ENCODE assay signal across 15 cellular contexts in the genomic region with DNA sequence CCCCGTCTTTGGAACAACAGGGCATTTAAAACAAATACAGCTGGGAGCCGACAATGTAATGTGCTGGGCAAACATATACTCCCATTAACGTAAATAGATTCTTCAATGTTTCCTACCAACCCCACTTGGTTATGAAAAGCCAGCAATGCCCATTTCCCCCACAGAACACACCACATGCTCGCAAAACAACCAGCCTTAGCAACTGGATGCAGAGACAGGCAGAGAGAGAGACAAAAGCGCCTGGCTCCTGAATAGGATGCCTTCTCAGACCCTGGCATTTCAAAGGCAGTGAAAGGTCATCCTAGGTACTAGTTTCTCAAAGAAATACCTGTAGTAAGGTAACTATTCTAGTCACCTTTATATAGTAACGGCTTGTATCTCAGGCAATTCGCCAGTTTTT.
DNase-seq lines count a peak whose midpoint lies in the region; ATAC-seq and TF ChIP-seq lines count a peak whose summit lies in the region.
"Had no signal": no experiment of that assay in that cellular context is flagged by ENCODE, and none has a peak within 500 bp of the region (broad histone marks: within the 10 kb centered on the region; RNA-seq: fewer than 3 reads in every experiment).

No MANE protein-coding gene starts in this region.

- peaks cover 10% of the 10 kb centered on the region for H3K27me3 ChIP-seq in vagina
- H3K27me3 ChIP-seq: SJCRH30 had no signal

- H3K4me1 ChIP-seq in vagina, result peaks cover 19% of the 10 kb centered on the region
- H3K4me1 ChIP-seq: pancreas, SJCRH30 had no signal

- no peaks in the 10 kb centered on the region for H3K36me3 ChIP-seq in vagina
- H3K36me3 ChIP-seq: pancreas, SJCRH30 had no signal

- peak overlapping the region; percentile 8 for H3K4me3 ChIP-seq in iPS-11a (ENCODE audit: low read depth, low read length)
- H3K4me3 ChIP-seq in vagina, result no peak overlapping the region
- H3K4me3 ChIP-seq: SJCRH30 had no signal

- no peak for TF ChIP-seq POLR2A in vagina (IDR thresholded peaks at IDR 0.05)

- no peak for TF ChIP-seq CTCF in vagina (IDR thresholded peaks at IDR 0.05)

- no peak for ATAC-seq in HG02571 (IDR thresholded peaks at IDR 0.05; ENCODE audit: unreplicated experiment)
- ATAC-seq: HCT116 had no signal

- no peak overlapping the region for H3K27ac ChIP-seq in vagina
- H3K27ac ChIP-seq: HL-60, pancreas, SJCRH30 had no signal

- H3K9me3 ChIP-seq in vagina, result no peaks in the 10 kb centered on the region
- H3K9me3 ChIP-seq: pancreas, SJCRH30 had no signal

- intact Hi-C loops in vagina (cut with DNase I), result no loop called here

- DNase-seq in DMS153 (lab: John Stamatoyannopoulos, UW) (peak; percentile 95), NCI-H1092 (lab: John Stamatoyannopoulos, UW) (peak; percentile 95), NCI-H345 treated with DMSO at 0.1 percent for 48 hours (lab: John Stamatoyannopoulos, UW; ENCODE audit: unreplicated experiment) (peak; percentile 86), vagina (ENCODE audit: extremely low spot score in 2 of 2) (no peak), medulla oblongata (ENCODE audit: extremely low spot score) (no peak), mucosa of gallbladder (ENCODE audit: low spot score) (no peak)
- DNase-seq: activated effector memory CD4-positive, alpha-beta T cell treated with anti-CD3 and anti-CD28 coated beads, Interleukin-2, amount 50 U/mL, for 16 hours; Calu3; SJCRH30; substantia nigra had no signal

Comparison
In these comparisons a context has a peak if more than half of its experiments do, and no peak if none do; other contexts are left out.
1. DNase-seq: peak in DMS153 (single experiment), NCI-H1092 (single experiment) and NCI-H345 treated with DMSO at 0.1 percent for 48 hours (single experiment); none in vagina (0 of 2), medulla oblongata (single experiment) and mucosa of gallbladder (single experiment).